Comparison of ENCODE assay signal across 9 cellular contexts in the genomic region with DNA sequence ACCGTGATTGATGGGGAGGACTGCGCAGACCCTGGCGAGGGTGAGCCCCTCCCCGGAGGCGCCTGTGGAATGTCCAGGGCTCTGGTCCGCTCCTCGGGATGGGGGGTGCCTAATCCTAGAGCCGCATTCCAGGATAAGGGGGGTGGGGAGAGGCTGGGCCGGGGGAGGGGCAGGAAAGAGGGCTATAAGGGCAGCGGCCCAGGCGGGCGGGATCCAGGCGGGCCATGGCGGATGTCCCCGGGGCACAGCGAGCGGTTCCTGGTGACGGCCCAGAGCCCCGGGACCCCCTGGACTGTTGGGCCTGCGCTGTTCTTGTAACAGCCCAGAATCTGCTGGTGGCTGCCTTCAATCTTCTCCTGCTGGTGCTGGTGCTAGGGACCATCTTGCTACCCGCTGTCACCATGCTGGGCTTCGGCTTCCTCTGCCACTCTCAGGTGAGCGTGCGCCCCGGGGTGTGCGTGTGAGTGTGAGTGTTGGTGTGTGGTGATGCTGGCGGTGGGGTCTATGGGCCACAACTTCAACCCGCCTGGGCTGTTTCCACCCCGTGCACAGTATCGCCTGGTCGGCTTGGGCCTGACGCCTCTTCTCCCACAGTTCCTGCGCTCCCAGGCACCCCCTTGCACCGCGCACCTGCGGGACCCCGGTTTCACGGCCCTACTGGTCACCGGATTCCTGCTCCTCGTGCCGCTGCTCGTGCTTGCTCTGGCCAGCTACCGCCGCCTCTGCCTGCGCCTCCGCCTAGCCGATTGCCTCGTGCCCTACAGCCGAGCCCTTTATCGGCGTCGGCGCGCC. TPM values are rescaled to one million over a fixed set of nuclear protein-coding genes. Genes with fewer than 3 reads are reported as not detected.
DNase-seq lines count a peak whose midpoint lies in the region; ATAC-seq, FAIRE-seq and TF ChIP-seq lines count a peak whose summit lies in the region.
"Had no signal": no experiment of that assay in that cellular context is flagged by ENCODE, and none has a peak within 500 bp of the region (broad histone marks: within the 10 kb centered on the region; RNA-seq: fewer than 3 reads in every experiment).

A gene with protein sequence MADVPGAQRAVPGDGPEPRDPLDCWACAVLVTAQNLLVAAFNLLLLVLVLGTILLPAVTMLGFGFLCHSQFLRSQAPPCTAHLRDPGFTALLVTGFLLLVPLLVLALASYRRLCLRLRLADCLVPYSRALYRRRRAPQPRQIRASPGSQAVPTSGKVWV (plus strand): TSS at position 216 of the 792 bp plus-strand sequence. CDS start 9 bp downstream, at position 225.

- TF ChIP-seq RAD21 in GM12878 (IDR thresholded peaks at IDR 0.05; ENCODE audit: insufficient read depth, low read depth, low read length), result no peak

- peak within 1 kb of the TSS; percentile 96 for H3K4me3 ChIP-seq in GM12878
- peak within 1 kb of the TSS in 1 of 2 donors; percentile 69 for H3K4me3 ChIP-seq in left lung
- H3K4me3 ChIP-seq in thoracic aorta, result peak within 1 kb of the TSS; percentile 75

- in situ Hi-C loops in GM12878 (cut with MboI), result no loop called here

- peaks cover 30% of the 10 kb centered on the region for H3K4me1 ChIP-seq in GM12878 (ENCODE audit: control insufficient read depth, insufficient read depth, low read length)
- H3K4me1 ChIP-seq in left lung, result peaks cover 27 to 69% of the 10 kb centered on the region in 2 donors
- peaks cover 21 to 40% of the 10 kb centered on the region in 2 donors for H3K4me1 ChIP-seq in thoracic aorta (ENCODE audit: control insufficient read depth in 1 of 2, low read depth in 2 of 2)

- CTCF ChIA-PET in activated CD4-positive, alpha-beta T cell treated with anti-CD3 and anti-CD28 coated beads for 36 hours (lab: Charles Lee), result interaction anchor here (0.5 to 2.4 kb wide), 2 partner anchors 20 to 65 kb away, joined by 3 to 20 read pairs; a partner anchor contains a TSS
- CTCF ChIA-PET in GM12878 (lab: Yijun Ruan, JAX), result interaction anchor here (1.0 to 2.6 kb wide), 6 partner anchors 15 to 203 kb away, joined by 4 to 28 read pairs (median 16); no protein-coding TSS in a partner anchor

- no peaks in the 10 kb centered on the region for H3K27me3 Mint-ChIP-seq in activated CD4-positive, alpha-beta T cell treated with anti-CD3 and anti-CD28 coated beads for 36 hours

- peak within 1 kb of the TSS; percentile 92 for H3K4me2 ChIP-seq in GM12878 (ENCODE audit: control insufficient read depth, insufficient read depth)

- intact Hi-C loops in activated CD4-positive, alpha-beta T cell treated with anti-CD3 and anti-CD28 coated beads for 36 hours (cut with DNase I, micrococcal nuclease), result loop anchor here in 1 of 2 experiments (5.0 kb wide), 2 partner anchors 113 to 168 kb away; a partner anchor contains a TSS
- intact Hi-C loops in GM12878 (cut with micrococcal nuclease; ENCODE audit: unreplicated experiment) (loop anchor here (5.0 kb wide), 1 partner anchor 168 kb away; a partner anchor contains a TSS), left lung (cut with DNase I) (no loop called here)

- RAD21 ChIA-PET in GM12878 (lab: Charles Lee; ENCODE audit: unreplicated experiment), result interaction anchor here (2.3 to 3.1 kb wide), 2 partner anchors 11 to 19 kb away, joined by 16 to 44 read pairs; a partner anchor contains a TSS

- H3K9me3 ChIP-seq in GM12878 (replicated peaks; ENCODE audit: control insufficient read depth, insufficient read depth, low read length), result no peaks in the 10 kb centered on the region
- no peaks in the 10 kb centered on the region for H3K9me3 ChIP-seq in left lung
- H3K9me3 ChIP-seq in thoracic aorta, result no peaks in the 10 kb centered on the region

- BruUV-seq in GM12878 (replicated peaks; lab: Mats Ljungman, UMichigan), result no TSS peak

- FAIRE-seq in GM12878 (lab: Jason Lieb, UNC), result no peak

- peak within 1 kb of the TSS; percentile 86; the same call in 1 of the 2 replicates for H3K9ac ChIP-seq in GM12878 (ENCODE audit: control insufficient read depth, insufficient read depth, low read length)

- peaks cover 49% of the 10 kb centered on the region for H3K36me3 Mint-ChIP-seq in activated CD4-positive, alpha-beta T cell treated with anti-CD3 and anti-CD28 coated beads for 36 hours (ENCODE audit: low read depth)

- peaks cover 37% of the 10 kb centered on the region for H3K4me1 Mint-ChIP-seq in activated CD4-positive, alpha-beta T cell treated with anti-CD3 and anti-CD28 coated beads for 36 hours

- WGBS in GM12878 (ENCODE audit: insufficient coverage, insufficient replicate concordance, low lambda C conversion rate, missing lambda C conversion rate), result 89% methylated on average over 49 of the region's 54 CpGs

- H2AFZ ChIP-seq in GM12878 (ENCODE audit: control insufficient read depth, low read depth, low read length), result no peak within 1 kb of the TSS

- SMC1A ChIA-PET in GM12878 (lab: Charles Lee; ENCODE audit: uncharacterized antibody, unreplicated experiment), result interaction anchor here (0.6 kb wide), 1 partner anchor 17 kb away, joined by 3 read pairs; no protein-coding TSS in a partner anchor

- no peak for TF ChIP-seq EP300 in GM12878 (IDR thresholded peaks at IDR 0.05; ENCODE audit: borderline replicate concordance in 1 of 2, control insufficient read depth in 1 of 2, low read depth in 2 of 2, low read length in 2 of 2)

- peaks cover 8 to 12% of the 10 kb centered on the region in 2 experiments; a peak in 3 of 4 replicates for H3K36me3 ChIP-seq in GM12878 (ENCODE audit: control insufficient read depth in 2 of 2, insufficient read depth in 2 of 2, low read length in 1 of 2)
- peaks cover 0 to 60% of the 10 kb centered on the region in 2 donors for H3K36me3 ChIP-seq in left lung
- peaks cover 13% of the 10 kb centered on the region for H3K36me3 ChIP-seq in thoracic aorta

- no peaks in the 10 kb centered on the region; the same call in 1 of the 2 replicates for H4K20me1 ChIP-seq in GM12878 (ENCODE audit: control insufficient read depth, insufficient read depth)

- peak within 1 kb of the TSS; percentile 29 for H3K27ac Mint-ChIP-seq in activated CD4-positive, alpha-beta T cell treated with anti-CD3 and anti-CD28 coated beads for 36 hours

- TF ChIP-seq CTCF in GM12878 (IDR thresholded peaks at IDR 0.05 in 2 of 3, conservative IDR thresholded peaks at IDR 0.05 in 1 of 3; ENCODE audit: control insufficient read depth in 2 of 3, extremely low read depth in 1 of 3, insufficient read depth in 1 of 3, low read depth in 3 of 3, low read length in 3 of 3) (no peak), left lung (IDR thresholded peaks at IDR 0.05) (no peak), thoracic aorta (IDR thresholded peaks at IDR 0.05) (no peak)

- ATAC-seq in activated CD4-positive, alpha-beta T cell treated with anti-CD3 and anti-CD28 coated beads for 36 hours, result no peak
- ATAC-seq in GM12878, result no peak
- no peak for ATAC-seq in left lung
- no peak for ATAC-seq in thoracic aorta (ENCODE audit: insufficient number of reproducible peaks, low FRiP score, low read depth)
- ATAC-seq in GM19467 (IDR thresholded peaks at IDR 0.05; ENCODE audit: unreplicated experiment), result no peak

- peaks cover 17% of the 10 kb centered on the region for H3K79me2 ChIP-seq in GM12878 (ENCODE audit: control insufficient read depth, insufficient read depth, low read length)

- no peaks in the 10 kb centered on the region for H3K27me3 ChIP-seq in GM12878 (replicated peaks in 1 of 2; ENCODE audit: control insufficient read depth in 2 of 2, insufficient read depth in 2 of 2, low read length in 1 of 2)
- H3K27me3 ChIP-seq in left lung, result no peaks in the 10 kb centered on the region
- no peaks in the 10 kb centered on the region for H3K27me3 ChIP-seq in thoracic aorta (replicated peaks; ENCODE audit: insufficient read depth)

- DNase-seq in activated CD4-positive, alpha-beta T cell treated with anti-CD3 and anti-CD28 coated beads for 36 hours, result no peak
- no peak for DNase-seq in activated CD4-positive, alpha-beta T cell treated with anti-CD3 and anti-CD28 coated beads, Interleukin-2, amount 50 U/mL, for 48 hours
- DNase-seq in GM12878 (ENCODE audit: low read depth, low spot score) (no peak), left lung (peak; percentile 36 to 83), thoracic aorta (ENCODE audit: low spot score) (no peak), 8988T (no peak), A172 (ENCODE audit: low spot score) (no peak)

- TF ChIP-seq POLR2A in GM12878 (IDR thresholded peaks at IDR 0.05; ENCODE audit: low read depth, low read length), result no peak; the same call in 1 of the 2 replicates

- no peaks in the 10 kb centered on the region for H3K9me3 Mint-ChIP-seq in activated CD4-positive, alpha-beta T cell treated with anti-CD3 and anti-CD28 coated beads for 36 hours (ENCODE audit: low read depth)

- no peak within 1 kb of the TSS for H3K4me3 Mint-ChIP-seq in activated CD4-positive, alpha-beta T cell treated with anti-CD3 and anti-CD28 coated beads for 36 hours

- H3K27ac ChIP-seq in GM12878 (ENCODE audit: control insufficient read depth, insufficient read depth) (peak within 1 kb of the TSS; percentile 96; the same call in 1 of the 2 replicates), left lung (peak within 1 kb of the TSS; percentile 92 to 99), thoracic aorta (peak within 1 kb of the TSS; percentile 80 to 85)

- POLR2A ChIA-PET in activated CD4-positive, alpha-beta T cell treated with anti-CD3 and anti-CD28 coated beads for 36 hours (lab: Charles Lee), result interaction anchor here (0.6 to 1.1 kb wide), 2 partner anchors 61 to 326 kb away, joined by 3 to 4 read pairs; a partner anchor contains a TSS
- POLR2A ChIA-PET in GM12878 (lab: Charles Lee), result no interaction called here

TF ChIP-seq in GM12878, 131 proteins besides CTCF, POLR2A, EP300 and RAD21 (continues in another document):
- TF ChIP-seq TARDBP (IDR thresholded peaks at IDR 0.05; ENCODE audit: borderline replicate concordance) (0 out of 2 replicates have a peak, but pooled peaks have one; percentile 22), IKZF1 (conservative IDR thresholded peaks at IDR 0.05) (no peak)

RNA-seq across cellular contexts. Expression of the gene that starts here (rescaled TPM):
- 1 to 10 TPM; 3.5 to 5.6 TPM for total RNA-seq in activated CD4-positive, alpha-beta T cell treated with anti-CD3 and anti-CD28 coated beads for 36 hours
- 3.8 and 4.1 TPM in 2 replicates for total RNA-seq in GM12878 (2013; cell fraction: nucleolus; rRNA removed)
- total RNA-seq in GM12878 (2014; rRNA removed) (0.16 and 0.62 TPM in 2 replicates), GM12878 (2014; rRNA removed; fragmentation: Illumina TruSeq; extraction: Trizol) (0.28 TPM in 1 of 2 replicates, not detected in the other), GM12878 (2021) (0.69 and 1.1 TPM in 2 replicates), left lung (1 to 10 TPM; 5.7 to 6.5 TPM), thoracic aorta (10 to 100 TPM in 1 of 2 donors, 1 to 10 TPM in 1; 4.1 to 21.9 TPM)
- polyA plus RNA-seq in GM12878 (2011; ENCODE audit: low read depth), result not detected
- polyA plus RNA-seq in GM12878 (2011; rRNA removed) (0.20 TPM in 1 of 2 replicates, not detected in the other), GM12878 (2014; fragmentation: Illumina TruSeq; extraction: Trizol) (0.21 TPM in 1 of 2 replicates, not detected in the other), GM12878 (2014; fragmentation: Nextera tagmentation; extraction: Ambion mirVana) (not detected), GM12878 (2014; rRNA removed) (0.22 and 2.2 TPM in 2 replicates), GM12878 (2016; fragmentation: Nextera tagmentation; extraction: Ambion mirVana) (under 1 TPM in 1 of 2 experiments, not detected in 1; 0.24 TPM)
- 0.17 and 0.27 TPM in 2 replicates for polyA plus RNA-seq in GM12878 (2011; cell fraction: cytosol; rRNA removed)
- polyA plus RNA-seq in GM12878 (2011; cell fraction: nucleus; rRNA removed), result 3.4 and 5.0 TPM in 2 replicates
- 1.2 TPM in 2 replicates for polyA plus RNA-seq in GM12878 (2012)
- not detected in 2 replicates for polyA minus RNA-seq in GM12878 (2011; rRNA and poly(A)+ RNA removed)
- not detected in 2 replicates for polyA minus RNA-seq in GM12878 (2011; cell fraction: cytosol; rRNA and poly(A)+ RNA removed)
- polyA minus RNA-seq in GM12878 (2011; cell fraction: nucleus; rRNA and poly(A)+ RNA removed), result 0.97 and 1.9 TPM in 2 replicates
- total RNA-seq in A172 (2014; rRNA removed; shearing (Covaris generic)), result not detected in 2 replicates
- total RNA-seq: RPMI7951 had no signal

Comparison
In these comparisons a context has a peak if more than half of its experiments do, and no peak if none do; other contexts are left out.
1. DNase-seq: peak in left lung (2 of 2); none in activated CD4-positive, alpha-beta T cell treated with anti-CD3 and anti-CD28 coated beads for 36 hours (single experiment), activated CD4-positive, alpha-beta T cell treated with anti-CD3 and anti-CD28 coated beads, Interleukin-2, amount 50 U/mL, for 48 hours (0 of 2), GM12878 (single experiment), thoracic aorta (single experiment), 8988T (single experiment) and A172 (single experiment).
2. Peak in every context shown above with its lines, with median percentiles within 50 percentile points of each other: H3K27ac ChIP-seq.